ENCODE assay signal across 15 cellular contexts in the genomic region with DNA sequence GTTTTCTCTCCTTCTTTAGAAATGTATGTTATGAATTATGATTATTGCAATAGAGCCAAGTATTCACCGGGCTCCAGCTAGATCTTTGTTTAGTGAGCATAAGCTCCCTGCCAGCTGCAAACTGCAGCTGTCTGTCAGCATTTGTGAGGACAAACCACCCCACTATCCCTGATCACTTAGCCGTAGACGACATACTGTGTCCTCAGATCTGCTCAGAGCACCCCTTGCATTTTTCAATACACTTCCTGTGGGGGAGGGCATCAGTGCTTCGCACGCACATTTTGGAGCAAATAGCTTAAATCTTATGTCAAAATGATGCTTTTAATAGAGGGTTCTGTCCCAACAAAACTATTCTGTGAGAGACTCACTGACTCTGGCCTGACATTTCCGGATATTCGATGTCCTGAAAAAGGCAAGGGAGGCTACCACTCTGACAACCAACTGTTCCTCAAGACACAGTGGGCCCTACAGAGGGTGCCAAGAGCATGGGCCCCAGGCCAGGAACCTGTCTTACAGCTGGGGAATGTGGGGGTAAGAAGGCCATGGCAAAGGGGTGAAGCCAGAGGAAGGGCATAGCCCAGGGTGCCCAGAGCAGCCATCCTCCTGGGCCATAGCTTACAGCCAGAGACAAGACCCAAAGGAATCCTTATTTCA.
DNase-seq lines count a peak whose midpoint lies in the region; ATAC-seq and TF ChIP-seq lines count a peak whose summit lies in the region.
"Had no signal": no experiment of that assay in that cellular context is flagged by ENCODE, and none has a peak within 500 bp of the region (broad histone marks: within the 10 kb centered on the region; RNA-seq: fewer than 3 reads in every experiment).

No MANE protein-coding gene starts in this region.

- WGBS in esophagus squamous epithelium, 2 donors, result 54 to 75% methylated on average over 5 to 7 of the region's 7 CpGs
- 78 to 79% methylated on average over 7 of the region's 7 CpGs for WGBS in upper lobe of left lung, 2 donors

- POLR2A ChIA-PET in activated CD8-positive, alpha-beta T cell treated with anti-CD3 and anti-CD28 coated beads, Interleukin-2, amount 10 ng/mL, durations not matched to agents 7 days and 5 days (lab: Charles Lee), result no interaction called here
- POLR2A ChIA-PET in activated CD8-positive, alpha-beta T cell treated with anti-CD3 and anti-CD28 coated beads for 36 hours (lab: Charles Lee), result interaction anchor here (0.6 kb wide), 1 partner anchor 524 kb away, joined by 3 read pairs; no protein-coding TSS in a partner anchor

- peak overlapping the region; percentile 6 for H3K27ac Mint-ChIP-seq in activated CD8-positive, alpha-beta T cell treated with anti-CD3 and anti-CD28 coated beads, Interleukin-2, amount 10 ng/mL, durations not matched to agents 7 days and 5 days
- H3K27ac Mint-ChIP-seq in activated CD8-positive, alpha-beta T cell treated with anti-CD3 and anti-CD28 coated beads for 36 hours, result no peak overlapping the region
- H3K27ac Mint-ChIP-seq in naive B cell, result peak overlapping the region in 4 of 6 donors; percentile 32 to 86 (median 50)
- H3K27ac Mint-ChIP-seq: T-helper 1 cell treated with Interleukin-12 subunit alpha and Interleukin-12 subunit beta and Interleukin-4 antibody, amounts not matched to agents 30 μg/mL and 1 μg/mL, for 36 hours had no signal

- no peak for DNase-seq in activated CD8-positive, alpha-beta T cell treated with anti-CD3 and anti-CD28 coated beads, Interleukin-2, amount 10 ng/mL, durations not matched to agents 7 days and 5 days
- DNase-seq in activated CD8-positive, alpha-beta T cell treated with anti-CD3 and anti-CD28 coated beads for 36 hours, result no peak
- DNase-seq in esophagus squamous epithelium (lab: John Stamatoyannopoulos, UW), result no peak
- no peak for DNase-seq in naive B cell
- DNase-seq in upper lobe of left lung, result no peak
- DNase-seq in SK-N-DZ (ENCODE audit: low spot score), result no peak
- no peak for DNase-seq in DMS 273 treated with DMSO at 0.1 percent for 48 hours (lab: John Stamatoyannopoulos, UW)
- DNase-seq in uterus, result no peak
- DNase-seq: activated CD4-positive, alpha-beta T cell treated with anti-CD3 and anti-CD28 coated beads, Interleukin-2, amount 50 U/mL, for 48 hours; activated effector memory CD4-positive, alpha-beta T cell treated with anti-CD3 and anti-CD28 coated beads, Interleukin-2, amount 50 U/mL, for 16 hours; central memory CD4-positive, alpha-beta T cell; GF-D8 had no signal

- H3K4me1 ChIP-seq in esophagus squamous epithelium (peaks cover 0 to 31% (median 3%) of the 10 kb centered on the region in 3 donors), upper lobe of left lung (peaks cover 0 to 9% (median 0%) of the 10 kb centered on the region in 4 donors), uterus (no peaks in the 10 kb centered on the region)

- peak overlapping the region in 3 of 4 donors; percentile 53 to 69 (median 63) for H3K27ac ChIP-seq in esophagus squamous epithelium
- H3K27ac ChIP-seq in upper lobe of left lung, result peak overlapping the region; percentile 53 to 66 (median 64)
- H3K27ac ChIP-seq in uterus, result peak overlapping the region in 1 of 2 donors; percentile 30

- H3K4me3 Mint-ChIP-seq in activated CD8-positive, alpha-beta T cell treated with anti-CD3 and anti-CD28 coated beads, Interleukin-2, amount 10 ng/mL, durations not matched to agents 7 days and 5 days, result no peak overlapping the region
- H3K4me3 Mint-ChIP-seq in activated CD8-positive, alpha-beta T cell treated with anti-CD3 and anti-CD28 coated beads for 36 hours, result no peak overlapping the region
- H3K4me3 Mint-ChIP-seq in naive B cell, result no peak overlapping the region
- H3K4me3 Mint-ChIP-seq: T-helper 1 cell treated with Interleukin-12 subunit alpha and Interleukin-12 subunit beta and Interleukin-4 antibody, amounts not matched to agents 30 μg/mL and 1 μg/mL, for 36 hours had no signal

- peaks cover 36% of the 10 kb centered on the region for H3K36me3 Mint-ChIP-seq in activated CD8-positive, alpha-beta T cell treated with anti-CD3 and anti-CD28 coated beads, Interleukin-2, amount 10 ng/mL, durations not matched to agents 7 days and 5 days (ENCODE audit: low read depth)
- peaks cover 17% of the 10 kb centered on the region for H3K36me3 Mint-ChIP-seq in activated CD8-positive, alpha-beta T cell treated with anti-CD3 and anti-CD28 coated beads for 36 hours (ENCODE audit: low read depth)
- peaks cover 16 to 20% of the 10 kb centered on the region in 2 donors for H3K36me3 Mint-ChIP-seq in naive B cell

- no peaks in the 10 kb centered on the region for H3K9me3 Mint-ChIP-seq in activated CD8-positive, alpha-beta T cell treated with anti-CD3 and anti-CD28 coated beads, Interleukin-2, amount 10 ng/mL, durations not matched to agents 7 days and 5 days (ENCODE audit: insufficient read depth)
- no peaks in the 10 kb centered on the region for H3K9me3 Mint-ChIP-seq in activated CD8-positive, alpha-beta T cell treated with anti-CD3 and anti-CD28 coated beads for 36 hours
- no peaks in the 10 kb centered on the region for H3K9me3 Mint-ChIP-seq in naive B cell
- H3K9me3 Mint-ChIP-seq: T-helper 1 cell treated with Interleukin-12 subunit alpha and Interleukin-12 subunit beta and Interleukin-4 antibody, amounts not matched to agents 30 μg/mL and 1 μg/mL, for 36 hours had no signal

- no peak for TF ChIP-seq CTCF in activated CD8-positive, alpha-beta T cell treated with anti-CD3 and anti-CD28 coated beads for 36 hours (IDR thresholded peaks at IDR 0.05)
- TF ChIP-seq CTCF in esophagus squamous epithelium (IDR thresholded peaks at IDR 0.05) (no peak), upper lobe of left lung (IDR thresholded peaks at IDR 0.05) (no peak), uterus (IDR thresholded peaks at IDR 0.05) (no peak)

- H3K27me3 ChIP-seq in esophagus squamous epithelium (no peaks in the 10 kb centered on the region), upper lobe of left lung (no peaks in the 10 kb centered on the region), uterus (no peaks in the 10 kb centered on the region)

- peaks cover 10% of the 10 kb centered on the region for H3K4me1 Mint-ChIP-seq in activated CD8-positive, alpha-beta T cell treated with anti-CD3 and anti-CD28 coated beads, Interleukin-2, amount 10 ng/mL, durations not matched to agents 7 days and 5 days (ENCODE audit: low read depth)
- H3K4me1 Mint-ChIP-seq in activated CD8-positive, alpha-beta T cell treated with anti-CD3 and anti-CD28 coated beads for 36 hours (ENCODE audit: low read depth), result peaks cover 45% of the 10 kb centered on the region
- peaks cover 16 to 27% (median 20%) of the 10 kb centered on the region in 3 donors for H3K4me1 Mint-ChIP-seq in naive B cell

- no peaks in the 10 kb centered on the region for H3K27me3 Mint-ChIP-seq in activated CD8-positive, alpha-beta T cell treated with anti-CD3 and anti-CD28 coated beads, Interleukin-2, amount 10 ng/mL, durations not matched to agents 7 days and 5 days (ENCODE audit: low read depth)
- H3K27me3 Mint-ChIP-seq in activated CD8-positive, alpha-beta T cell treated with anti-CD3 and anti-CD28 coated beads for 36 hours, result no peaks in the 10 kb centered on the region
- no peaks in the 10 kb centered on the region for H3K27me3 Mint-ChIP-seq in naive B cell

- CTCF ChIA-PET in activated CD8-positive, alpha-beta T cell treated with anti-CD3 and anti-CD28 coated beads, Interleukin-2, amount 10 ng/mL, durations not matched to agents 7 days and 5 days (lab: Charles Lee), result no interaction called here
- CTCF ChIA-PET in activated CD8-positive, alpha-beta T cell treated with anti-CD3 and anti-CD28 coated beads for 36 hours (lab: Charles Lee), result interaction anchor here (1.0 kb wide), 1 partner anchor 441 kb away, joined by 3 read pairs; no protein-coding TSS in a partner anchor

- H3K4me3 ChIP-seq in esophagus squamous epithelium, result no peak overlapping the region
- no peak overlapping the region for H3K4me3 ChIP-seq in upper lobe of left lung
- no peak overlapping the region for H3K4me3 ChIP-seq in uterus
- H3K4me3 ChIP-seq: skin epidermis had no signal

- intact Hi-C loops in activated CD8-positive, alpha-beta T cell treated with anti-CD3 and anti-CD28 coated beads for 36 hours (cut with micrococcal nuclease), result no loop called here
- intact Hi-C loops in esophagus squamous epithelium (cut with DNase I) (no loop called here), uterus (cut with DNase I; ENCODE audit: low total_unique reads) (no loop called here)

- ATAC-seq in activated CD8-positive, alpha-beta T cell treated with anti-CD3 and anti-CD28 coated beads, Interleukin-2, amount 10 ng/mL, durations not matched to agents 7 days and 5 days, result no peak
- no peak for ATAC-seq in activated CD8-positive, alpha-beta T cell treated with anti-CD3 and anti-CD28 coated beads for 36 hours
- ATAC-seq in naive B cell (ENCODE audit: low read depth in 2 of 2) (no peak), upper lobe of left lung (ENCODE audit: low FRiP score in 2 of 2) (no peak)
- ATAC-seq: HepG2 had no signal

- H3K9me3 ChIP-seq in esophagus squamous epithelium (no peaks in the 10 kb centered on the region), upper lobe of left lung (no peaks in the 10 kb centered on the region), uterus (no peaks in the 10 kb centered on the region)

- TF ChIP-seq EP300 in upper lobe of left lung (IDR thresholded peaks at IDR 0.05), result no peak

- no peak for TF ChIP-seq POLR2A in esophagus squamous epithelium (IDR thresholded peaks at IDR 0.05)
- TF ChIP-seq POLR2A in upper lobe of left lung (IDR thresholded peaks at IDR 0.05), result no peak
- TF ChIP-seq POLR2A in uterus (IDR thresholded peaks at IDR 0.05), result no peak

- H3K36me3 ChIP-seq in esophagus squamous epithelium (no peaks in the 10 kb centered on the region), upper lobe of left lung (no peaks in the 10 kb centered on the region), uterus (no peaks in the 10 kb centered on the region)
